In the genomic region with DNA sequence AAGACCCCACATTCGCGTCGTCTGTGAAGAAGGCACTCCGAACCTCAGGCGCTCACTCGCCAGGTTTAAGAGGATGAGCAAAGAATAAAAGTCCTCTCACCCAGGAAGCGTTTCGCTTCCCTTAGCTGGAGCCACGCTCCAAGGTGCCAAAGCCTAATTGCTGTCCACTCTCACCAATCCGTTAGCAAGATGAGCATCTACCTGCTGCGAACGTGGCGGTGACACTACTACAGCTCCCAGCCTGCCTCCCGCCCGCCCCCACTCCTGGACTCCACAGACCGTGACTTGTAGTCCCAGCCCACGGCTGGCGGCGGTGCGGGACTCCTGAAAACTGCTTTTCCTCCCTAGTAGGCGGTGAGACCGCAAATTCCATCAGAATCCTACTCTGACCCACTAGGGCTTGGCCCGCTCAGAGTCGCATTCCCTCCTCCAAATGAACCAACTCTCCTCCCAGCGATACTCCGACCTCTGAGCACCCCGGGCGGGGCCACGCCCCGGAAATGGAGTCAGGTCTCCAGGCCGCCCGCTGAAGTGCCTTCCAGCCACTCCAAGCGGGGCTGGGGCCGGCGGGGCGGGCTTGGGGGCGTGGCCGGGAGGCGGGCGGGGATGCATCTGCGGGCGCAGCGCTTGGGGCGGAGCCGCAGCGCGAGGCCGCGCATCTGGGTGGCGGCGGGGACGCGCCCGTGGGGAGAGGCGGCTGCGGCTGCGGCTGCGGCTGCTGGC, we compare ENCODE assay signal across 1 cellular context.
TF ChIP-seq lines count a peak whose summit lies in the region.

No MANE protein-coding gene starts in this region.

TF ChIP-seq in HEK293, 187 proteins besides CTCF, POLR2A, EP300 and RAD21 (continued from another document and continues in another):
- TF ChIP-seq PRDM4 (tag by site-specific recombination; IDR thresholded peaks at IDR 0.05): peak; percentile 95
- TF ChIP-seq, protein P1, sequence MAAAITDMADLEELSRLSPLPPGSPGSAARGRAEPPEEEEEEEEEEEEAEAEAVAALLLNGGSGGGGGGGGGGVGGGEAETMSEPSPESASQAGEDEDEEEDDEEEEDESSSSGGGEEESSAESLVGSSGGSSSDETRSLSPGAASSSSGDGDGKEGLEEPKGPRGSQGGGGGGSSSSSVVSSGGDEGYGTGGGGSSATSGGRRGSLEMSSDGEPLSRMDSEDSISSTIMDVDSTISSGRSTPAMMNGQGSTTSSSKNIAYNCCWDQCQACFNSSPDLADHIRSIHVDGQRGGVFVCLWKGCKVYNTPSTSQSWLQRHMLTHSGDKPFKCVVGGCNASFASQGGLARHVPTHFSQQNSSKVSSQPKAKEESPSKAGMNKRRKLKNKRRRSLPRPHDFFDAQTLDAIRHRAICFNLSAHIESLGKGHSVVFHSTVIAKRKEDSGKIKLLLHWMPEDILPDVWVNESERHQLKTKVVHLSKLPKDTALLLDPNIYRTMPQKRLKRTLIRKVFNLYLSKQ (tag by site-specific recombination; IDR thresholded peaks at IDR 0.05; ENCODE audit: borderline replicate concordance): no peak
- peak; percentile 24; the same call in 1 of the 2 replicates for TF ChIP-seq REST (tag by site-specific recombination; IDR thresholded peaks at IDR 0.05)
- TF ChIP-seq OSR2 (tag by site-specific recombination; IDR thresholded peaks at IDR 0.05): no peak
- no peak for TF ChIP-seq ZFP41 (tag by site-specific recombination; IDR thresholded peaks at IDR 0.05; ENCODE audit: borderline replicate concordance)
- TF ChIP-seq ZBTB48 (tag by site-specific recombination; IDR thresholded peaks at IDR 0.05): no peak
- no peak for TF ChIP-seq ZNF214 (tag by site-specific recombination; IDR thresholded peaks at IDR 0.05; ENCODE audit: borderline replicate concordance)
- TF ChIP-seq, protein P2, sequence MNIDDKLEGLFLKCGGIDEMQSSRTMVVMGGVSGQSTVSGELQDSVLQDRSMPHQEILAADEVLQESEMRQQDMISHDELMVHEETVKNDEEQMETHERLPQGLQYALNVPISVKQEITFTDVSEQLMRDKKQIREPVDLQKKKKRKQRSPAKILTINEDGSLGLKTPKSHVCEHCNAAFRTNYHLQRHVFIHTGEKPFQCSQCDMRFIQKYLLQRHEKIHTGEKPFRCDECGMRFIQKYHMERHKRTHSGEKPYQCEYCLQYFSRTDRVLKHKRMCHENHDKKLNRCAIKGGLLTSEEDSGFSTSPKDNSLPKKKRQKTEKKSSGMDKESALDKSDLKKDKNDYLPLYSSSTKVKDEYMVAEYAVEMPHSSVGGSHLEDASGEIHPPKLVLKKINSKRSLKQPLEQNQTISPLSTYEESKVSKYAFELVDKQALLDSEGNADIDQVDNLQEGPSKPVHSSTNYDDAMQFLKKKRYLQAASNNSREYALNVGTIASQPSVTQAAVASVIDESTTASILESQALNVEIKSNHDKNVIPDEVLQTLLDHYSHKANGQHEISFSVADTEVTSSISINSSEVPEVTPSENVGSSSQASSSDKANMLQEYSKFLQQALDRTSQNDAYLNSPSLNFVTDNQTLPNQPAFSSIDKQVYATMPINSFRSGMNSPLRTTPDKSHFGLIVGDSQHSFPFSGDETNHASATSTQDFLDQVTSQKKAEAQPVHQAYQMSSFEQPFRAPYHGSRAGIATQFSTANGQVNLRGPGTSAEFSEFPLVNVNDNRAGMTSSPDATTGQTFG (tag by site-specific recombination; IDR thresholded peaks at IDR 0.05; ENCODE audit: borderline replicate concordance): no peak
- no peak for TF ChIP-seq ZNF555 (tag by site-specific recombination; conservative IDR thresholded peaks at IDR 0.05)
- TF ChIP-seq, protein P3, sequence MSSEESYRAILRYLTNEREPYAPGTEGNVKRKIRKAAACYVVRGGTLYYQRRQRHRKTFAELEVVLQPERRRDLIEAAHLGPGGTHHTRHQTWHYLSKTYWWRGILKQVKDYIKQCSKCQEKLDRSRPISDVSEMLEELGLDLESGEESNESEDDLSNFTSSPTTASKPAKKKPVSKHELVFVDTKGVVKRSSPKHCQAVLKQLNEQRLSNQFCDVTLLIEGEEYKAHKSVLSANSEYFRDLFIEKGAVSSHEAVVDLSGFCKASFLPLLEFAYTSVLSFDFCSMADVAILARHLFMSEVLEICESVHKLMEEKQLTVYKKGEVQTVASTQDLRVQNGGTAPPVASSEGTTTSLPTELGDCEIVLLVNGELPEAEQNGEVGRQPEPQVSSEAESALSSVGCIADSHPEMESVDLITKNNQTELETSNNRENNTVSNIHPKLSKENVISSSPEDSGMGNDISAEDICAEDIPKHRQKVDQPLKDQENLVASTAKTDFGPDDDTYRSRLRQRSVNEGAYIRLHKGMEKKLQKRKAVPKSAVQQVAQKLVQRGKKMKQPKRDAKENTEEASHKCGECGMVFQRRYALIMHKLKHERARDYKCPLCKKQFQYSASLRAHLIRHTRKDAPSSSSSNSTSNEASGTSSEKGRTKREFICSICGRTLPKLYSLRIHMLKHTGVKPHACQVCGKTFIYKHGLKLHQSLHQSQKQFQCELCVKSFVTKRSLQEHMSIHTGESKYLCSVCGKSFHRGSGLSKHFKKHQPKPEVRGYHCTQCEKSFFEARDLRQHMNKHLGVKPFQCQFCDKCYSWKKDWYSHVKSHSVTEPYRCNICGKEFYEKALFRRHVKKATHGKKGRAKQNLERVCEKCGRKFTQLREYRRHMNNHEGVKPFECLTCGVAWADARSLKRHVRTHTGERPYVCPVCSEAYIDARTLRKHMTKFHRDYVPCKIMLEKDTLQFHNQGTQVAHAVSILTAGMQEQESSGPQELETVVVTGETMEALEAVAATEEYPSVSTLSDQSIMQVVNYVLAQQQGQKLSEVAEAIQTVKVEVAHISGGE (tag by site-specific recombination; conservative IDR thresholded peaks at IDR 0.05; ENCODE audit: low read depth): no peak; the same call in 1 of the 2 replicates
- no peak for TF ChIP-seq ZNF510 (tag by site-specific recombination; IDR thresholded peaks at IDR 0.05; ENCODE audit: insufficient replicate concordance)
- TF ChIP-seq ZSCAN16 (tag by site-specific recombination; IDR thresholded peaks at IDR 0.05): no peak
- TF ChIP-seq, protein P4, sequence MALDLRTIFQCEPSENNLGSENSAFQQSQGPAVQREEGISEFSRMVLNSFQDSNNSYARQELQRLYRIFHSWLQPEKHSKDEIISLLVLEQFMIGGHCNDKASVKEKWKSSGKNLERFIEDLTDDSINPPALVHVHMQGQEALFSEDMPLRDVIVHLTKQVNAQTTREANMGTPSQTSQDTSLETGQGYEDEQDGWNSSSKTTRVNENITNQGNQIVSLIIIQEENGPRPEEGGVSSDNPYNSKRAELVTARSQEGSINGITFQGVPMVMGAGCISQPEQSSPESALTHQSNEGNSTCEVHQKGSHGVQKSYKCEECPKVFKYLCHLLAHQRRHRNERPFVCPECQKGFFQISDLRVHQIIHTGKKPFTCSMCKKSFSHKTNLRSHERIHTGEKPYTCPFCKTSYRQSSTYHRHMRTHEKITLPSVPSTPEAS (tag by site-specific recombination; IDR thresholded peaks at IDR 0.05): no peak
- TF ChIP-seq ZNF350 (tag by site-specific recombination; IDR thresholded peaks at IDR 0.05): no peak
- TF ChIP-seq, protein P5, sequence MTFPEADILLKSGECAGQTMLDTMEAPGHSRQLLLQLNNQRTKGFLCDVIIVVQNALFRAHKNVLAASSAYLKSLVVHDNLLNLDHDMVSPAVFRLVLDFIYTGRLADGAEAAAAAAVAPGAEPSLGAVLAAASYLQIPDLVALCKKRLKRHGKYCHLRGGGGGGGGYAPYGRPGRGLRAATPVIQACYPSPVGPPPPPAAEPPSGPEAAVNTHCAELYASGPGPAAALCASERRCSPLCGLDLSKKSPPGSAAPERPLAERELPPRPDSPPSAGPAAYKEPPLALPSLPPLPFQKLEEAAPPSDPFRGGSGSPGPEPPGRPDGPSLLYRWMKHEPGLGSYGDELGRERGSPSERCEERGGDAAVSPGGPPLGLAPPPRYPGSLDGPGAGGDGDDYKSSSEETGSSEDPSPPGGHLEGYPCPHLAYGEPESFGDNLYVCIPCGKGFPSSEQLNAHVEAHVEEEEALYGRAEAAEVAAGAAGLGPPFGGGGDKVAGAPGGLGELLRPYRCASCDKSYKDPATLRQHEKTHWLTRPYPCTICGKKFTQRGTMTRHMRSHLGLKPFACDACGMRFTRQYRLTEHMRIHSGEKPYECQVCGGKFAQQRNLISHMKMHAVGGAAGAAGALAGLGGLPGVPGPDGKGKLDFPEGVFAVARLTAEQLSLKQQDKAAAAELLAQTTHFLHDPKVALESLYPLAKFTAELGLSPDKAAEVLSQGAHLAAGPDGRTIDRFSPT (tag by site-specific recombination; IDR thresholded peaks at IDR 0.05): no peak
- TF ChIP-seq ZNF341 (tag by site-specific recombination; IDR thresholded peaks at IDR 0.05; ENCODE audit: low read depth): no peak
- no peak for TF ChIP-seq ZNF138 (tag by site-specific recombination; IDR thresholded peaks at IDR 0.05; ENCODE audit: borderline replicate concordance)
- no peak for TF ChIP-seq ZNF23 (tag by site-specific recombination; IDR thresholded peaks at IDR 0.05; ENCODE audit: borderline replicate concordance)
- peak; percentile 65 for TF ChIP-seq SP2 (tag by site-specific recombination; IDR thresholded peaks at IDR 0.05)
- no peak for TF ChIP-seq ZBTB7A (tag by site-specific recombination; IDR thresholded peaks at IDR 0.05; ENCODE audit: low read depth)
- no peak for TF ChIP-seq ZNF473 (tag by site-specific recombination; IDR thresholded peaks at IDR 0.05)
- TF ChIP-seq ZNF175 (tag by site-specific recombination; IDR thresholded peaks at IDR 0.05): no peak
- TF ChIP-seq ZNF114 (tag by site-specific recombination; IDR thresholded peaks at IDR 0.05): no peak
- no peak for TF ChIP-seq GLIS2 (tag by site-specific recombination; IDR thresholded peaks at IDR 0.05)
- peak; percentile 76; the same call in 1 of the 2 replicates for TF ChIP-seq MYNN (tag by site-specific recombination; IDR thresholded peaks at IDR 0.05; ENCODE audit: borderline replicate concordance)
- no peak for TF ChIP-seq ZNF362 (tag by site-specific recombination; IDR thresholded peaks at IDR 0.05)
- no peak for TF ChIP-seq ZNF626 (tag by site-specific recombination; IDR thresholded peaks at IDR 0.05)
- no peak for TF ChIP-seq ZBTB49 (tag by site-specific recombination; IDR thresholded peaks at IDR 0.05; ENCODE audit: low read depth)
- TF ChIP-seq ZNF202 (tag by site-specific recombination; IDR thresholded peaks at IDR 0.05; ENCODE audit: borderline replicate concordance): no peak
- TF ChIP-seq ZNF266 (tag by site-specific recombination; IDR thresholded peaks at IDR 0.05; ENCODE audit: low read depth): no peak
- no peak for TF ChIP-seq ZNF837 (tag by site-specific recombination; IDR thresholded peaks at IDR 0.05)
- no peak for TF ChIP-seq ZNF140 (tag by site-specific recombination; IDR thresholded peaks at IDR 0.05)
- no peak for TF ChIP-seq OVOL3 (tag by site-specific recombination; IDR thresholded peaks at IDR 0.05)
